Comparison of ENCODE assay signal across 1 cellular context in the genomic region with DNA sequence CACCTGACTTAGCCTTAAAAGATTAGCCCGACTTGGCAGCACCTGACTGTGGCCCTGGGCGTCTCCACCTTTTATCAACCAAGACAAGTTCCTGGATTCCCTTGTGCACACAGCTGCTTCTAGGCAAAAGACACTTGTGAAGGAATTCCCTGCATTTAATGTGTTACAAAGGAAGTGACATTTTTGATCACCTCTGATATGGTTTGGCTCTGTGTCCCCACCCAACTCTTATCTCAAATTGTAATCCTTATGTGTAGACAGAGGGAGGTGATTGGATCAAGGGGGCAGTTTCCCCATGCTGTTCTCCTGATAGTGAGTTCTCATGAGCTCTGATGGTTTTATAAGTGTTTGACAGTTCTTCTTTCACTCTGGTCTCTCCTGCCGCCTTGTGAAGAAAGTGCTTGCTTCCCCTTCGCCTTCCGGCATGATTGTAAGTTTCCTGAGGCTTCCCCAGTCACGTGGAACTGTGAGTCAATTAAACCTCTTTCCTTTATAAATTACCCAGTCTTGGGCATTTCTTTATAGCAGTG.
TF ChIP-seq lines count a peak whose summit lies in the region.

No MANE protein-coding gene starts in this region.

TF ChIP-seq in K562, 482 proteins besides CTCF, POLR2A, EP300 and RAD21 (continued from another document and continues in another):
- TF ChIP-seq, protein P1, sequence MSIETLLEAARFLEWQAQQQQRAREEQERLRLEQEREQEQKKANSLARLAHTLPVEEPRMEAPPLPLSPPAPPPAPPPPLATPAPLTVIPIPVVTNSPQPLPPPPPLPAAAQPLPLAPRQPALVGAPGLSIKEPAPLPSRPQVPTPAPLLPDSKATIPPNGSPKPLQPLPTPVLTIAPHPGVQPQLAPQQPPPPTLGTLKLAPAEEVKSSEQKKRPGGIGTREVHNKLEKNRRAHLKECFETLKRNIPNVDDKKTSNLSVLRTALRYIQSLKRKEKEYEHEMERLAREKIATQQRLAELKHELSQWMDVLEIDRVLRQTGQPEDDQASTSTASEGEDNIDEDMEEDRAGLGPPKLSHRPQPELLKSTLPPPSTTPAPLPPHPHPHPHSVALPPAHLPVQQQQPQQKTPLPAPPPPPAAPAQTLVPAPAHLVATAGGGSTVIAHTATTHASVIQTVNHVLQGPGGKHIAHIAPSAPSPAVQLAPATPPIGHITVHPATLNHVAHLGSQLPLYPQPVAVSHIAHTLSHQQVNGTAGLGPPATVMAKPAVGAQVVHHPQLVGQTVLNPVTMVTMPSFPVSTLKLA (conservative IDR thresholded peaks at IDR 0.05): peak; percentile 73 to 76; a peak in 3 of 4 replicates
- TF ChIP-seq DMBX1 (CRISPR knock-in tag; IDR thresholded peaks at IDR 0.05; ENCODE audit: borderline replicate concordance) (no peak), MBD2 (IDR thresholded peaks at IDR 0.05; ENCODE audit: borderline replicate concordance, low read depth) (no peak), SUPT5H (IDR thresholded peaks at IDR 0.05) (no peak), MEF2D (tag; conservative IDR thresholded peaks at IDR 0.05; ENCODE audit: low read depth) (no peak), ZNF699 (CRISPR knock-in tag; IDR thresholded peaks at IDR 0.05; ENCODE audit: insufficient replicate concordance) (no peak), ZBTB17 (CRISPR knock-in tag; IDR thresholded peaks at IDR 0.05) (no peak), CHD2 (IDR thresholded peaks at IDR 0.05; ENCODE audit: low read depth, low read length) (no peak), ERF (CRISPR knock-in tag; IDR thresholded peaks at IDR 0.05) (no peak), POLR2AphosphoS2 (IDR thresholded peaks at IDR 0.05; ENCODE audit: low read length) (no peak), XRCC3 (IDR thresholded peaks at IDR 0.05) (no peak), ZNF253 (CRISPR knock-in tag; conservative IDR thresholded peaks at IDR 0.05) (no peak), ZNF551 (CRISPR knock-in tag; IDR thresholded peaks at IDR 0.05) (no peak), NR1H2 (CRISPR knock-in tag; IDR thresholded peaks at IDR 0.05) (no peak), KLF10 (CRISPR knock-in tag; IDR thresholded peaks at IDR 0.05) (no peak), ZNF707 (CRISPR knock-in tag; conservative IDR thresholded peaks at IDR 0.05) (peak; percentile 33; the same call in 1 of the 2 replicates), ZKSCAN8 (CRISPR knock-in tag; IDR thresholded peaks at IDR 0.05) (no peak), NELFE (IDR thresholded peaks at IDR 0.05; ENCODE audit: insufficient read depth, insufficient read length) (no peak), PTBP1 (IDR thresholded peaks at IDR 0.05; ENCODE audit: low read depth, low read length) (no peak), CREM (IDR thresholded peaks at IDR 0.05; ENCODE audit: low read depth) (no peak), MYBL2 (IDR thresholded peaks at IDR 0.05; ENCODE audit: low read depth) (no peak), MYBL2 (CRISPR knock-in tag; IDR thresholded peaks at IDR 0.05; ENCODE audit: borderline replicate concordance) (no peak), SLC30A9 (CRISPR knock-in tag; IDR thresholded peaks at IDR 0.05) (no peak), FOXK1 (CRISPR knock-in tag; IDR thresholded peaks at IDR 0.05; ENCODE audit: borderline replicate concordance) (no peak), KLF16 (IDR thresholded peaks at IDR 0.05) (no peak; the same call in 1 of the 2 replicates), RBM17 (IDR thresholded peaks at IDR 0.05; ENCODE audit: borderline replicate concordance, low read depth, low read length) (no peak), RFX1 (IDR thresholded peaks at IDR 0.05) (no peak), SMARCE1 (IDR thresholded peaks at IDR 0.05) (peak; percentile 54), EWSR1 (IDR thresholded peaks at IDR 0.05; ENCODE audit: borderline replicate concordance, low read depth, partially characterized antibody) (no peak), ZBED1 (IDR thresholded peaks at IDR 0.05) (no peak), ZNF134 (CRISPR knock-in tag; conservative IDR thresholded peaks at IDR 0.05) (no peak), ZNF354B (CRISPR knock-in tag; IDR thresholded peaks at IDR 0.05) (no peak), ZNF384 (IDR thresholded peaks at IDR 0.05; ENCODE audit: low read depth, low read length) (no peak), SPI1 (IDR thresholded peaks at IDR 0.05; ENCODE audit: borderline replicate concordance, low read depth, low read length) (no peak), HNRNPLL (IDR thresholded peaks at IDR 0.05; ENCODE audit: low read depth, low read length, poor library complexity, severe bottlenecking) (no peak), U2AF1 (optimal IDR thresholded peaks at IDR 0.05; ENCODE audit: low read depth, low read length) (no peak), ZNF23 (CRISPR knock-in tag; IDR thresholded peaks at IDR 0.05) (no peak), HSF4 (CRISPR knock-in tag; IDR thresholded peaks at IDR 0.05; ENCODE audit: borderline replicate concordance) (no peak), MED1 (CRISPR knock-in tag; IDR thresholded peaks at IDR 0.05; ENCODE audit: borderline replicate concordance) (no peak), ZNF436 (CRISPR knock-in tag; IDR thresholded peaks at IDR 0.05) (no peak), NCOA6 (IDR thresholded peaks at IDR 0.05) (no peak), KLF6 (CRISPR knock-in tag; IDR thresholded peaks at IDR 0.05; ENCODE audit: borderline replicate concordance) (no peak), GATA2 (CRISPR knock-in tag; IDR thresholded peaks at IDR 0.05) (peak; percentile 60)
- TF ChIP-seq, protein P2, sequence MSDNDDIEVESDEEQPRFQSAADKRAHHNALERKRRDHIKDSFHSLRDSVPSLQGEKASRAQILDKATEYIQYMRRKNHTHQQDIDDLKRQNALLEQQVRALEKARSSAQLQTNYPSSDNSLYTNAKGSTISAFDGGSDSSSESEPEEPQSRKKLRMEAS (CRISPR knock-in tag; IDR thresholded peaks at IDR 0.05): no peak
- TF ChIP-seq, protein P3, sequence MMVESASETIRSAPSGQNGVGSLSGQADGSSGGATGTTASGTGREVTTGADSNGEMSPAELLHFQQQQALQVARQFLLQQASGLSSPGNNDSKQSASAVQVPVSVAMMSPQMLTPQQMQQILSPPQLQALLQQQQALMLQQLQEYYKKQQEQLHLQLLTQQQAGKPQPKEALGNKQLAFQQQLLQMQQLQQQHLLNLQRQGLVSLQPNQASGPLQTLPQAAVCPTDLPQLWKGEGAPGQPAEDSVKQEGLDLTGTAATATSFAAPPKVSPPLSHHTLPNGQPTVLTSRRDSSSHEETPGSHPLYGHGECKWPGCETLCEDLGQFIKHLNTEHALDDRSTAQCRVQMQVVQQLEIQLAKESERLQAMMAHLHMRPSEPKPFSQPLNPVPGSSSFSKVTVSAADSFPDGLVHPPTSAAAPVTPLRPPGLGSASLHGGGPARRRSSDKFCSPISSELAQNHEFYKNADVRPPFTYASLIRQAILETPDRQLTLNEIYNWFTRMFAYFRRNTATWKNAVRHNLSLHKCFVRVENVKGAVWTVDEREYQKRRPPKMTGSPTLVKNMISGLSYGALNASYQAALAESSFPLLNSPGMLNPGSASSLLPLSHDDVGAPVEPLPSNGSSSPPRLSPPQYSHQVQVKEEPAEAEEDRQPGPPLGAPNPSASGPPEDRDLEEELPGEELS (CRISPR knock-in tag; IDR thresholded peaks at IDR 0.05; ENCODE audit: borderline replicate concordance): no peak
- TF ChIP-seq, protein P4, sequence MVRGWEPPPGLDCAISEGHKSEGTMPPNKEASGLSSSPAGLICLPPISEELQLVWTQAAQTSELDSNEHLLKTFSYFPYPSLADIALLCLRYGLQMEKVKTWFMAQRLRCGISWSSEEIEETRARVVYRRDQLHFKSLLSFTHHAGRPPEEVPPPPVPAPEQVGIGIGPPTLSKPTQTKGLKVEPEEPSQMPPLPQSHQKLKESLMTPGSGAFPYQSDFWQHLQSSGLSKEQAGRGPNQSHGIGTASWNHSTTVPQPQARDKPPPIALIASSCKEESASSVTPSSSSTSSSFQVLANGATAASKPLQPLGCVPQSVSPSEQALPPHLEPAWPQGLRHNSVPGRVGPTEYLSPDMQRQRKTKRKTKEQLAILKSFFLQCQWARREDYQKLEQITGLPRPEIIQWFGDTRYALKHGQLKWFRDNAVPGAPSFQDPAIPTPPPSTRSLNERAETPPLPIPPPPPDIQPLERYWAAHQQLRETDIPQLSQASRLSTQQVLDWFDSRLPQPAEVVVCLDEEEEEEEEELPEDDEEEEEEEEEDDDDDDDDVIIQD (CRISPR knock-in tag; IDR thresholded peaks at IDR 0.05): no peak
- TF ChIP-seq, protein P5, sequence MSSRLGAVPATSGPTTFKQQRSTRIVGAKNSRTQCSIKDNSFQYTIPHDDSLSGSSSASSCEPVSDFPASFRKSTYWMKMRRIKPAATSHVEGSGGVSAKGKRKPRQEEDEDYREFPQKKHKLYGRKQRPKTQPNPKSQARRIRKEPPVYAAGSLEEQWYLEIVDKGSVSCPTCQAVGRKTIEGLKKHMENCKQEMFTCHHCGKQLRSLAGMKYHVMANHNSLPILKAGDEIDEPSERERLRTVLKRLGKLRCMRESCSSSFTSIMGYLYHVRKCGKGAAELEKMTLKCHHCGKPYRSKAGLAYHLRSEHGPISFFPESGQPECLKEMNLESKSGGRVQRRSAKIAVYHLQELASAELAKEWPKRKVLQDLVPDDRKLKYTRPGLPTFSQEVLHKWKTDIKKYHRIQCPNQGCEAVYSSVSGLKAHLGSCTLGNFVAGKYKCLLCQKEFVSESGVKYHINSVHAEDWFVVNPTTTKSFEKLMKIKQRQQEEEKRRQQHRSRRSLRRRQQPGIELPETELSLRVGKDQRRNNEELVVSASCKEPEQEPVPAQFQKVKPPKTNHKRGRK (tag; IDR thresholded peaks at IDR 0.05): no peak
- TF ChIP-seq, protein P6, sequence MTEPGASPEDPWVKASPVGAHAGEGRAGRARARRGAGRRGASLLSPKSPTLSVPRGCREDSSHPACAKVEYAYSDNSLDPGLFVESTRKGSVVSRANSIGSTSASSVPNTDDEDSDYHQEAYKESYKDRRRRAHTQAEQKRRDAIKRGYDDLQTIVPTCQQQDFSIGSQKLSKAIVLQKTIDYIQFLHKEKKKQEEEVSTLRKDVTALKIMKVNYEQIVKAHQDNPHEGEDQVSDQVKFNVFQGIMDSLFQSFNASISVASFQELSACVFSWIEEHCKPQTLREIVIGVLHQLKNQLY (CRISPR knock-in tag; conservative IDR thresholded peaks at IDR 0.05): no peak
- TF ChIP-seq, protein P7, sequence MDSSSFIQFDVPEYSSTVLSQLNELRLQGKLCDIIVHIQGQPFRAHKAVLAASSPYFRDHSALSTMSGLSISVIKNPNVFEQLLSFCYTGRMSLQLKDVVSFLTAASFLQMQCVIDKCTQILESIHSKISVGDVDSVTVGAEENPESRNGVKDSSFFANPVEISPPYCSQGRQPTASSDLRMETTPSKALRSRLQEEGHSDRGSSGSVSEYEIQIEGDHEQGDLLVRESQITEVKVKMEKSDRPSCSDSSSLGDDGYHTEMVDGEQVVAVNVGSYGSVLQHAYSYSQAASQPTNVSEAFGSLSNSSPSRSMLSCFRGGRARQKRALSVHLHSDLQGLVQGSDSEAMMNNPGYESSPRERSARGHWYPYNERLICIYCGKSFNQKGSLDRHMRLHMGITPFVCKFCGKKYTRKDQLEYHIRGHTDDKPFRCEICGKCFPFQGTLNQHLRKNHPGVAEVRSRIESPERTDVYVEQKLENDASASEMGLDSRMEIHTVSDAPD (CRISPR knock-in tag; IDR thresholded peaks at IDR 0.05): no peak
- TF ChIP-seq, protein P8, sequence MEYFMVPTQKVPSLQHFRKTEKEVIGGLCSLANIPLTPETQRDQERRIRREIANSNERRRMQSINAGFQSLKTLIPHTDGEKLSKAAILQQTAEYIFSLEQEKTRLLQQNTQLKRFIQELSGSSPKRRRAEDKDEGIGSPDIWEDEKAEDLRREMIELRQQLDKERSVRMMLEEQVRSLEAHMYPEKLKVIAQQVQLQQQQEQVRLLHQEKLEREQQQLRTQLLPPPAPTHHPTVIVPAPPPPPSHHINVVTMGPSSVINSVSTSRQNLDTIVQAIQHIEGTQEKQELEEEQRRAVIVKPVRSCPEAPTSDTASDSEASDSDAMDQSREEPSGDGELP (CRISPR knock-in tag; IDR thresholded peaks at IDR 0.05; ENCODE audit: borderline replicate concordance): no peak
- TF ChIP-seq, protein P9, sequence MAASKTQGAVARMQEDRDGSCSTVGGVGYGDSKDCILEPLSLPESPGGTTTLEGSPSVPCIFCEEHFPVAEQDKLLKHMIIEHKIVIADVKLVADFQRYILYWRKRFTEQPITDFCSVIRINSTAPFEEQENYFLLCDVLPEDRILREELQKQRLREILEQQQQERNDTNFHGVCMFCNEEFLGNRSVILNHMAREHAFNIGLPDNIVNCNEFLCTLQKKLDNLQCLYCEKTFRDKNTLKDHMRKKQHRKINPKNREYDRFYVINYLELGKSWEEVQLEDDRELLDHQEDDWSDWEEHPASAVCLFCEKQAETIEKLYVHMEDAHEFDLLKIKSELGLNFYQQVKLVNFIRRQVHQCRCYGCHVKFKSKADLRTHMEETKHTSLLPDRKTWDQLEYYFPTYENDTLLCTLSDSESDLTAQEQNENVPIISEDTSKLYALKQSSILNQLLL (CRISPR knock-in tag; IDR thresholded peaks at IDR 0.05; ENCODE audit: borderline replicate concordance): no peak
- TF ChIP-seq, protein P10, sequence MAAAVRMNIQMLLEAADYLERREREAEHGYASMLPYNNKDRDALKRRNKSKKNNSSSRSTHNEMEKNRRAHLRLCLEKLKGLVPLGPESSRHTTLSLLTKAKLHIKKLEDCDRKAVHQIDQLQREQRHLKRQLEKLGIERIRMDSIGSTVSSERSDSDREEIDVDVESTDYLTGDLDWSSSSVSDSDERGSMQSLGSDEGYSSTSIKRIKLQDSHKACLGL (CRISPR knock-in tag; IDR thresholded peaks at IDR 0.05; ENCODE audit: borderline replicate concordance, poor library complexity, severe bottlenecking): no peak
- TF ChIP-seq, protein P11, sequence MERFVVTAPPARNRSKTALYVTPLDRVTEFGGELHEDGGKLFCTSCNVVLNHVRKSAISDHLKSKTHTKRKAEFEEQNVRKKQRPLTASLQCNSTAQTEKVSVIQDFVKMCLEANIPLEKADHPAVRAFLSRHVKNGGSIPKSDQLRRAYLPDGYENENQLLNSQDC (CRISPR knock-in tag; IDR thresholded peaks at IDR 0.05): no peak
